ENCODE assay signal across 9 cellular contexts in the genomic region with DNA sequence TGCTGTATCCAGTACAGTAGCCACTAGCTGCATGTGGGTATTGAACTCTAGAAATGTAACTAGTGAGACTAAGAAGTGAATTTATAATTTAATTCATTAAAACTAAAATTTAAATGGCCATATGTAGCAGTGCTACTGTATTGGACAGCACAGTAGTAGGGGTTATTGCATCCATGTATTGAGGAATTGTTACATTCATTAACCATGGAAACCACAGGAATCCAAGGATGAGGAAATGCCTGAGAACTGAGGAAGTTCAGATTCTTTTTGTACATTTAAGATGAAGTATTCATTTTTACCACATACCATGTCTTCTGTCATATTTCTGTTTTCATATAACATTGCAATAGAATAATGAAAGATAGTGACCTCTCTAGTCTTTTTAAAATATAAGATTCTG. TPM values are rescaled to one million over a fixed set of nuclear protein-coding genes. Genes with fewer than 3 reads are reported as not detected.
DNase-seq lines count a peak whose midpoint lies in the region; ATAC-seq, FAIRE-seq and TF ChIP-seq lines count a peak whose summit lies in the region.
"Had no signal": no experiment of that assay in that cellular context is flagged by ENCODE, and none has a peak within 500 bp of the region (broad histone marks: within the 10 kb centered on the region; RNA-seq: fewer than 3 reads in every experiment).

No MANE protein-coding gene starts in this region.

- ATAC-seq in HG03139 (IDR thresholded peaks at IDR 0.05; ENCODE audit: unreplicated experiment) (no peak), HG03439 (IDR thresholded peaks at IDR 0.05; ENCODE audit: unreplicated experiment) (no peak), HG02870 (IDR thresholded peaks at IDR 0.05; ENCODE audit: unreplicated experiment) (no peak)

- H3K9ac ChIP-seq in astrocyte (ENCODE audit: low read length): peak overlapping the region; percentile 100

- H2AFZ ChIP-seq in astrocyte (ENCODE audit: low read depth, low read length): no peak overlapping the region

- peaks cover 5% of the 10 kb centered on the region for H3K36me3 ChIP-seq in astrocyte (ENCODE audit: insufficient read depth, low read length)
- H3K36me3 ChIP-seq: thoracic aorta had no signal

- TF ChIP-seq CTCF in astrocyte (IDR thresholded peaks at IDR 0.05; ENCODE audit: insufficient read depth, low read depth, low read length): no peak

- peak overlapping the region in 3 of 4 donors; percentile 94 to 97 (median 97) for H3K4me3 Mint-ChIP-seq in IgD-negative memory B cell
- H3K4me3 Mint-ChIP-seq in astrocyte (ENCODE audit: unreplicated experiment): peak overlapping the region; percentile 100

- H3K9me3 ChIP-seq in astrocyte (ENCODE audit: insufficient read depth, low read depth, low read length): no peaks in the 10 kb centered on the region
- H3K9me3 ChIP-seq: thoracic aorta had no signal

- peak overlapping the region; percentile 98 for H3K27ac ChIP-seq in astrocyte (ENCODE audit: low read depth, low read length)
- H3K27ac ChIP-seq: thoracic aorta had no signal

- peaks cover 81% of the 10 kb centered on the region for H3K79me2 ChIP-seq in astrocyte (ENCODE audit: insufficient read depth, low read length)

- peak overlapping the region; percentile 93 for H3K4me2 ChIP-seq in astrocyte (ENCODE audit: low read length)

- peaks cover 6% of the 10 kb centered on the region for H3K36me3 Mint-ChIP-seq in IgD-negative memory B cell
- H3K36me3 Mint-ChIP-seq in astrocyte (ENCODE audit: low read depth, unreplicated experiment): no peaks in the 10 kb centered on the region

- H3K4me1 Mint-ChIP-seq in IgD-negative memory B cell (peaks cover 34 to 53% (median 42%) of the 10 kb centered on the region in 3 donors), astrocyte (ENCODE audit: low read depth, unreplicated experiment) (peaks cover 11% of the 10 kb centered on the region)

- peak; percentile 56 for FAIRE-seq in astrocyte (lab: Jason Lieb, UNC)

- peak overlapping the region; percentile 100 for H3K4me3 ChIP-seq in astrocyte (ENCODE audit: insufficient read depth, low read depth, low read length)

- peaks cover 38% of the 10 kb centered on the region for H4K20me1 ChIP-seq in astrocyte (ENCODE audit: insufficient read depth, low read length)

- no peaks in the 10 kb centered on the region for H3K27me3 Mint-ChIP-seq in IgD-negative memory B cell
- H3K27me3 Mint-ChIP-seq in astrocyte (ENCODE audit: low read depth, unreplicated experiment): no peaks in the 10 kb centered on the region

- H3K9me3 Mint-ChIP-seq in IgD-negative memory B cell (no peaks in the 10 kb centered on the region), astrocyte (ENCODE audit: unreplicated experiment) (no peaks in the 10 kb centered on the region)

- DNase-seq in CD1c-positive myeloid dendritic cell (ENCODE audit: extremely low spot score): peak; percentile 79
- DNase-seq in astrocyte (ENCODE audit: low read depth): peak; percentile 87
- DNase-seq in lung microvascular endothelial cell (ENCODE audit: low read depth in 2 of 2): peak; percentile 8 to 85
- no peak for DNase-seq in NCI-H2107 (lab: John Stamatoyannopoulos, UW)

- peaks cover 17% of the 10 kb centered on the region for H3K4me1 ChIP-seq in astrocyte (ENCODE audit: insufficient read depth, low read length)

- H3K27me3 ChIP-seq in astrocyte (ENCODE audit: insufficient read depth, low read length): no peaks in the 10 kb centered on the region

- H3K27ac Mint-ChIP-seq in IgD-negative memory B cell (peak overlapping the region in 2 of 3 donors; percentile 61 to 92), astrocyte (ENCODE audit: unreplicated experiment) (peak overlapping the region; percentile 95)

RNA-seq across cellular contexts. Expression of a gene that starts 2.6 kb away (rescaled TPM):
- polyA plus RNA-seq in IgD-negative memory B cell: 60.7 TPM
- total RNA-seq in astrocyte (46.1 and 56.4 TPM in 2 replicates), lung microvascular endothelial cell (22.6 and 27.0 TPM in 2 replicates)
